In genomic region chr12:49428652-49429549, GRCh38 we compare ENCODE assay signal across 9 cellular contexts.
DNase-seq lines count a peak whose midpoint lies in the region; ATAC-seq and TF ChIP-seq lines count a peak whose summit lies in the region.
"Had no signal": no experiment of that assay in that cellular context is flagged by ENCODE, and none has a peak within 500 bp of the region (broad histone marks: within the 10 kb centered on the region; RNA-seq: fewer than 3 reads in every experiment).

No MANE protein-coding gene starts in this region.

- peaks cover 0 to 4% of the 10 kb centered on the region in 2 donors for H3K36me3 ChIP-seq in vagina

- H3K4me1 ChIP-seq in vagina = peaks cover 7% of the 10 kb centered on the region

- intact Hi-C loops in vagina (cut with DNase I) = no loop called here

- TF ChIP-seq CTCF in cardiac fibroblast (IDR thresholded peaks at IDR 0.05; ENCODE audit: low read depth, low read length) (no peak), vagina (IDR thresholded peaks at IDR 0.05) (no peak)

- TF ChIP-seq POLR2A in vagina (IDR thresholded peaks at IDR 0.05) = no peak

- peak in 2 of 3 experiments; percentile 3 to 35 for DNase-seq in NCI-H1417 (lab: John Stamatoyannopoulos, UW)
- no peak for DNase-seq in NCI-H1417 treated with DMSO at 0.1 percent for 48 hours (lab: John Stamatoyannopoulos, UW)
- DNase-seq in M059J (ENCODE audit: low read depth) = peak; percentile 63
- DNase-seq in cardiac fibroblast (ENCODE audit: low read depth in 2 of 2) = peak; percentile 71 to 79
- peak; percentile 79 for DNase-seq in putamen (ENCODE audit: low spot score)
- DNase-seq in NCI-H345 (lab: John Stamatoyannopoulos, UW) = no peak
- DNase-seq in vagina (ENCODE audit: extremely low spot score in 2 of 2) = no peak

- H3K27ac ChIP-seq in vagina = no peak overlapping the region
- H3K27ac ChIP-seq: 22Rv1 had no signal

- H3K27me3 ChIP-seq in vagina = no peaks in the 10 kb centered on the region

- ATAC-seq in GM19328 (IDR thresholded peaks at IDR 0.05; ENCODE audit: unreplicated experiment) = no peak

- H3K9me3 ChIP-seq in vagina = no peaks in the 10 kb centered on the region

- no peak overlapping the region for H3K4me3 ChIP-seq in cardiac fibroblast (replicated peaks in 1 of 2; ENCODE audit: low read depth in 2 of 2, low read length in 2 of 2)
- no peak overlapping the region for H3K4me3 ChIP-seq in vagina

Comparison
In these comparisons a context has a peak if more than half of its experiments do, and no peak if none do; other contexts are left out.
1. DNase-seq: peak in NCI-H1417 (2 of 3), M059J (single experiment), cardiac fibroblast (2 of 2) and putamen (single experiment); none in NCI-H1417 treated with DMSO at 0.1 percent for 48 hours (single experiment), NCI-H345 (single experiment) and vagina (0 of 2).